In genomic region chr14:100422556-100423420, GRCh38 we compare ENCODE assay signal across 22 cellular contexts. TPM values are rescaled to one million over a fixed set of nuclear protein-coding genes. Genes with fewer than 3 reads are reported as not detected.
A peak's percentile ranks its signal among the peaks of the same experiment; 100 is the strongest.
DNase-seq lines count a peak whose midpoint lies in the region; ATAC-seq, FAIRE-seq and TF ChIP-seq lines count a peak whose summit lies in the region.
"Had no signal": no experiment of that assay in that cellular context is flagged by ENCODE, and none has a peak within 500 bp of the region (broad histone marks: within the 10 kb centered on the region; RNA-seq: fewer than 3 reads in every experiment).

No MANE protein-coding gene starts in this region.

- CTCF ChIA-PET in A549 (lab: Yijun Ruan, JAX): interaction anchor here (0.6 to 14.8 kb wide), 12 partner anchors 9 to 1244 kb away, joined by 3 to 292 read pairs (median 4); no protein-coding TSS in a partner anchor
- CTCF ChIA-PET in Caco-2 (lab: Charles Lee): no interaction called here

- H3K4ac ChIP-seq in mesenchymal stem cell (ENCODE audit: low read depth in 1 of 2, low read length in 2 of 2): peak overlapping the region in 1 of 2 experiments; percentile 56

- no peaks in the 10 kb centered on the region for H3K4me1 Mint-ChIP-seq in Caco-2 (ENCODE audit: low read depth, unreplicated experiment)

- no peak overlapping the region for H2BK5ac ChIP-seq in mesenchymal stem cell (ENCODE audit: low read depth, low read length, poor library complexity, severe bottlenecking)

- no peak overlapping the region for H3K9ac ChIP-seq in mesenchymal stem cell (ENCODE audit: low read length)

- DNase-seq in A549 (ENCODE audit: low read depth in 1 of 2, low spot score in 1 of 2) (no peak), NCI-H2227 treated with DMSO at 0.1 percent for 48 hours (lab: John Stamatoyannopoulos, UW) (peak; percentile 84), breast epithelium (ENCODE audit: low spot score in 2 of 2) (no peak), mesenchymal stem cell (no peak), NCI-H526 (lab: John Stamatoyannopoulos, UW) (no peak), GM19240 (ENCODE audit: insufficient read length, low spot score) (no peak), Caco-2 (no peak)
- DNase-seq: amygdala; DMS79 treated with DMSO at 0.1 percent for 48 hours; heart left ventricle; natural killer cell; NCI-H1436; Right ventricle myocardium superior; stimulated activated naive B cell treated with anti-CD40 and anti-IgM and Interleukin-4, amounts not matched to agents 10 μg/mL and 1 μg/mL and 100 μg/mL, for 72 hours had no signal

- H3K27me3 Mint-ChIP-seq in Caco-2 (ENCODE audit: insufficient read depth, unreplicated experiment): no peaks in the 10 kb centered on the region
- H3K27me3 Mint-ChIP-seq: activated T-helper 17 cell treated with anti-CD3 and anti-CD28 coated beads, Interleukin-2, amount 50 U/mL, for 72 hours; stimulated activated naive B cell treated with anti-CD40 and anti-IgM and Interleukin-4, amounts not matched to agents 10 μg/mL and 1 μg/mL and 100 μg/mL, for 72 hours; type B pancreatic cell had no signal

- H3K9me3 ChIP-seq in A549: no peaks in the 10 kb centered on the region
- H3K9me3 ChIP-seq in breast epithelium: no peaks in the 10 kb centered on the region
- H3K9me3 ChIP-seq in mesenchymal stem cell (ENCODE audit: control insufficient read depth, low read length): no peaks in the 10 kb centered on the region
- H3K9me3 ChIP-seq in Caco-2: no peaks in the 10 kb centered on the region
- H3K9me3 ChIP-seq: heart left ventricle, prostate gland had no signal

- WGBS in A549 (ENCODE audit: missing lambda C conversion rate): 89% methylated on average over 14 of the region's 14 CpGs
- 90% methylated on average over 11 of the region's 14 CpGs for WGBS in mesenchymal stem cell

- peak overlapping the region in 1 of 2 experiments; percentile 5 for H3K14ac ChIP-seq in mesenchymal stem cell (ENCODE audit: low read length in 2 of 2)

- no peaks in the 10 kb centered on the region for H3K36me3 ChIP-seq in breast epithelium
- peaks cover 0 to 5% of the 10 kb centered on the region in 2 experiments for H3K36me3 ChIP-seq in mesenchymal stem cell (ENCODE audit: control insufficient read depth in 1 of 2, insufficient read depth in 2 of 2, low read depth in 1 of 2, low read length in 2 of 2)
- no peaks in the 10 kb centered on the region for H3K36me3 ChIP-seq in Caco-2 (ENCODE audit: control insufficient read depth, insufficient read depth, low read length)
- H3K36me3 ChIP-seq: heart left ventricle, prostate gland had no signal

- no peaks in the 10 kb centered on the region for H3K36me3 Mint-ChIP-seq in Caco-2 (ENCODE audit: insufficient read depth, unreplicated experiment)
- H3K36me3 Mint-ChIP-seq: natural killer cell, type B pancreatic cell, WTC11 had no signal

- no TSS peak for BruUV-seq in Caco-2 (replicated peaks; lab: Mats Ljungman, UMichigan)

- peaks cover 50% of the 10 kb centered on the region for H3K79me1 ChIP-seq in mesenchymal stem cell (replicated peaks; ENCODE audit: low read length, poor library complexity, severe bottlenecking)

- TF ChIP-seq POLR2A in A549 (IDR thresholded peaks at IDR 0.05; ENCODE audit: low read length): no peak
- TF ChIP-seq POLR2A in breast epithelium (IDR thresholded peaks at IDR 0.05): no peak

- FAIRE-seq in A549 (lab: Jason Lieb, UNC): no peak
- FAIRE-seq: A204.1, islet of Langerhans had no signal

- TF ChIP-seq CTCF in A549 (IDR thresholded peaks at IDR 0.05) (no peak), breast epithelium (IDR thresholded peaks at IDR 0.05) (no peak), Caco-2 (IDR thresholded peaks at IDR 0.05; ENCODE audit: insufficient read depth in 1 of 2, low read depth in 1 of 2, low read length in 1 of 2, severe bottlenecking in 1 of 2, unreplicated experiment in 1 of 2) (no peak)

- no peak overlapping the region for H3K23ac ChIP-seq in mesenchymal stem cell (ENCODE audit: low read length in 2 of 2)

- H2BK15ac ChIP-seq in mesenchymal stem cell (ENCODE audit: low read depth, poor library complexity, severe bottlenecking): no peak overlapping the region

- H3K27ac Mint-ChIP-seq in Caco-2 (ENCODE audit: unreplicated experiment): no peak overlapping the region
- H3K27ac Mint-ChIP-seq: activated T-helper 17 cell treated with anti-CD3 and anti-CD28 coated beads, Interleukin-2, amount 50 U/mL, for 72 hours; natural killer cell; stimulated activated naive B cell treated with anti-CD40 and anti-IgM and Interleukin-4, amounts not matched to agents 10 μg/mL and 1 μg/mL and 100 μg/mL, for 72 hours; type B pancreatic cell had no signal

- H2BK12ac ChIP-seq in mesenchymal stem cell (ENCODE audit: low read length in 2 of 2): peak overlapping the region in 1 of 2 experiments; percentile 38

- intact Hi-C loops in breast epithelium (cut with DNase I; ENCODE audit: low total_unique reads) (no loop called here), Caco-2 (cut with micrococcal nuclease; ENCODE audit: unreplicated experiment) (no loop called here)

- H3K4me3 ChIP-seq in A549: no peak overlapping the region
- H3K4me3 ChIP-seq in breast epithelium: no peak overlapping the region
- H3K4me3 ChIP-seq in mesenchymal stem cell (ENCODE audit: insufficient read depth in 1 of 2, low read depth in 1 of 2, low read length in 2 of 2): no peak overlapping the region
- H3K4me3 ChIP-seq in Caco-2 (ENCODE audit: low read depth, low read length): no peak overlapping the region
- H3K4me3 ChIP-seq: heart left ventricle, prostate gland had no signal

- H3K27me3 ChIP-seq in breast epithelium (no peaks in the 10 kb centered on the region), mesenchymal stem cell (ENCODE audit: control insufficient read depth in 1 of 2, insufficient read depth in 1 of 2, low read length in 2 of 2) (no peaks in the 10 kb centered on the region), Caco-2 (replicated peaks; ENCODE audit: control insufficient read depth, insufficient read depth, low read length) (no peaks in the 10 kb centered on the region)
- H3K27me3 ChIP-seq: heart left ventricle had no signal

- H3K18ac ChIP-seq in mesenchymal stem cell (ENCODE audit: low read depth in 1 of 2, low read length in 2 of 2): peak overlapping the region in 1 of 2 experiments; percentile 57

- no peak for TF ChIP-seq EP300 in A549 (IDR thresholded peaks at IDR 0.05)

- H3K9me3 Mint-ChIP-seq in Caco-2 (ENCODE audit: unreplicated experiment): no peaks in the 10 kb centered on the region
- H3K9me3 Mint-ChIP-seq: activated T-helper 17 cell treated with anti-CD3 and anti-CD28 coated beads, Interleukin-2, amount 50 U/mL, for 72 hours; natural killer cell; type B pancreatic cell had no signal

- peak overlapping the region; percentile 77 for H2AK5ac ChIP-seq in mesenchymal stem cell (ENCODE audit: low read length, severe bottlenecking)

- H3K4me1 ChIP-seq in A549: peaks cover 28% of the 10 kb centered on the region
- H3K4me1 ChIP-seq in breast epithelium: no peaks in the 10 kb centered on the region
- peaks cover 43% of the 10 kb centered on the region for H3K4me1 ChIP-seq in mesenchymal stem cell (ENCODE audit: control insufficient read depth, insufficient read depth, low read depth, low read length)
- no peaks in the 10 kb centered on the region for H3K4me1 ChIP-seq in Caco-2
- H3K4me1 ChIP-seq: prostate gland had no signal

- H4K8ac ChIP-seq in mesenchymal stem cell (ENCODE audit: low read length): no peak overlapping the region

- H2BK120ac ChIP-seq in mesenchymal stem cell (ENCODE audit: low read depth, low read length): no peak overlapping the region

- no peak overlapping the region for H4K91ac ChIP-seq in mesenchymal stem cell (ENCODE audit: low read length)

- H3K27ac ChIP-seq in A549: peak overlapping the region in 1 of 2 experiments; percentile 55; a peak in 2 of 6 replicates
- peak overlapping the region; percentile 65 to 70 for H3K27ac ChIP-seq in breast epithelium
- H3K27ac ChIP-seq in mesenchymal stem cell (ENCODE audit: low read length, poor library complexity, severe bottlenecking): peak overlapping the region; percentile 32
- H3K27ac ChIP-seq: heart left ventricle, prostate gland had no signal

- H3K4me2 ChIP-seq in A549 (no peak overlapping the region), mesenchymal stem cell (ENCODE audit: low read length, poor library complexity, severe bottlenecking) (no peak overlapping the region)

- ATAC-seq in A549 (no peak), HG02588 (IDR thresholded peaks at IDR 0.05; ENCODE audit: unreplicated experiment) (no peak)
- ATAC-seq: activated T-helper 17 cell treated with anti-CD3 and anti-CD28 coated beads, Interleukin-2, amount 50 U/mL, for 72 hours; HCT116; heart left ventricle; natural killer cell; stimulated activated naive B cell treated with anti-CD40 and anti-IgM and Interleukin-4, amounts not matched to agents 10 μg/mL and 1 μg/mL and 100 μg/mL, for 72 hours; WTC11 had no signal

- POLR2A ChIA-PET in A549 (lab: Yijun Ruan, JAX) (no interaction called here), Caco-2 (lab: Charles Lee) (no interaction called here)

- no peak overlapping the region for H3K4me3 Mint-ChIP-seq in Caco-2 (ENCODE audit: unreplicated experiment)
- H3K4me3 Mint-ChIP-seq: activated T-helper 17 cell treated with anti-CD3 and anti-CD28 coated beads, Interleukin-2, amount 50 U/mL, for 72 hours; natural killer cell; stimulated activated naive B cell treated with anti-CD40 and anti-IgM and Interleukin-4, amounts not matched to agents 10 μg/mL and 1 μg/mL and 100 μg/mL, for 72 hours; type B pancreatic cell; WTC11 had no signal

- H2AFZ ChIP-seq in mesenchymal stem cell (ENCODE audit: low read depth, low read length): no peak overlapping the region

- TF ChIP-seq RAD21 in A549 (conservative IDR thresholded peaks at IDR 0.05 in 1 of 2, IDR thresholded peaks at IDR 0.05 in 1 of 2): no peak

TF ChIP-seq in A549, 52 proteins besides CTCF, POLR2A, EP300 and RAD21:
- TF ChIP-seq FOSL2 (IDR thresholded peaks at IDR 0.05) (no peak), FOSL2 (CRISPR knock-in tag; IDR thresholded peaks at IDR 0.05) (0 out of 2 replicates have a peak, but pooled peaks have one; percentile 33), GATA3 (IDR thresholded peaks at IDR 0.05; ENCODE audit: borderline replicate concordance) (no peak), ZFP36 (IDR thresholded peaks at IDR 0.05; ENCODE audit: borderline replicate concordance, partially characterized antibody) (no peak), CBX8 (IDR thresholded peaks at IDR 0.05) (no peak)

RNA-seq across cellular contexts. Expression of gene WDR25, which starts 46.5 kb away (rescaled TPM):
- polyA plus RNA-seq in A549 (2011; rRNA removed) (7.8 and 8.9 TPM in 2 replicates), A549 (2017; fragmentation: RNase III; extraction: RNeasy Plus Mini Kit Qiagen cat#74134 plus additional on column Dnase treatment) (6.2 to 7.0 TPM (median 6.8 TPM) in 3 replicates)
- polyA plus RNA-seq in A549 (2012; cell fraction: cytosol; rRNA removed): 8.0 and 9.7 TPM in 2 replicates
- polyA plus RNA-seq in A549 (2012; cell fraction: nucleus; rRNA removed): 13.9 and 17.7 TPM in 2 replicates
- 10.3 and 11.0 TPM in 2 replicates for polyA minus RNA-seq in A549 (2011; rRNA and poly(A)+ RNA removed)
- total RNA-seq in breast epithelium (10 to 100 TPM in 2 of 3 donors, 1 to 10 TPM in 1; 8.0 to 14.2 (median 12.5) TPM), Caco-2 (2022) (4.7 and 4.8 TPM in 2 replicates)
- 12.3 TPM for polyA plus RNA-seq in mesenchymal stem cell (2013, experiment 1 of 2)
- polyA plus RNA-seq in mesenchymal stem cell (2013, experiment 2 of 2): 12.0 TPM
